ENCODE assay signal across 23 cellular contexts in the genomic region with DNA sequence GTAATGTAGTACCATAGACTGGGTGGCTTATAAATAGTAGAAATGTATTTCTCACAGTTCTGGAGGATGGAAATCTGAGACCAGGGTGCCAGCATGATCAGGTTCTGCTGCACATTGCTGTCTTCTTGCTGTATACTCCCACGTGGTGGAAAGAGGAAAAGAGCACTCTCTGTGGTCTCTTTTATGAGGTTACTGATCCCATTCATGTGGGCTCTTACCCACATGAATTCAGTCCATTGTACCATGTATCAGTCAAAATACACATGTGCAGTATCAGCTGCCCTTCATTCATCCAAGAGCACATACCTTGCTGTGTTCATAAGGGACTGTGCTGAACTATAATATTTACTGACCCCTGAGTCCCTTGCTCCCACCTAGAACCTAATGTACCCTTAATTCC. TPM values are rescaled to one million over a fixed set of nuclear protein-coding genes. Genes with fewer than 3 reads are reported as not detected.
"Had no signal": no experiment of that assay in that cellular context is flagged by ENCODE, and none has a peak within 500 bp of the region (broad histone marks: within the 10 kb centered on the region; RNA-seq: fewer than 3 reads in every experiment).

No MANE protein-coding gene starts in this region.

- H3K36me3 Mint-ChIP-seq: activated naive CD4-positive, alpha-beta T cell treated with anti-CD3 and anti-CD28 coated beads, Interleukin-2, amount 10 ng/mL, durations not matched to agents 7 days and 5 days; mesothelial cell of epicardium; type B pancreatic cell had no signal

- H3K27ac ChIP-seq: colonic mucosa, lower lobe of right lung, psoas muscle, right lobe of liver, suprapubic skin had no signal

- ATAC-seq: esophagus mucosa, left colon, lower lobe of right lung, psoas muscle, right lobe of liver had no signal

- DNase-seq: activated B cell treated with CpG ODN at 0.5 μM for 24 hours; activated CD4-positive, alpha-beta T cell treated with anti-CD3 and anti-CD28 coated beads, Interleukin-2, amount 10 ng/mL, durations not matched to agents 24 days and 14 days; activated CD8-positive, alpha-beta memory T cell treated with anti-CD3 and anti-CD28 coated beads for 24 hours; activated naive CD4-positive, alpha-beta T cell treated with anti-CD3 and anti-CD28 coated beads, Interleukin-2, amount 10 ng/mL, durations not matched to agents 7 days and 5 days; activated T-cell treated with anti-CD3 and anti-CD28 coated beads for 4 hours; colonic mucosa; left colon; lower lobe of right lung; psoas muscle; right lobe of liver; stimulated activated CD4-positive, alpha-beta T cell treated with anti-CD3 and anti-CD28 coated beads, Interleukin-2, amount 100 ng/mL, for 24 hours; stimulated activated naive CD4-positive, alpha-beta T cell treated with Interleukin-2 at 50 U/mL for 16 hours had no signal

- H3K36me3 ChIP-seq: colonic mucosa, lower lobe of right lung, right lobe of liver, suprapubic skin had no signal

- H3K27me3 Mint-ChIP-seq: activated B cell treated with CpG ODN at 0.5 μM for 24 hours had no signal

- FAIRE-seq: endometrium, islet of Langerhans had no signal

- H3K27me3 ChIP-seq: colonic mucosa had no signal

- H3K4me3 Mint-ChIP-seq: activated B cell treated with CpG ODN at 0.5 μM for 24 hours; activated CD4-positive, alpha-beta T cell treated with anti-CD3 and anti-CD28 coated beads, Interleukin-2, amount 10 ng/mL, durations not matched to agents 24 days and 14 days; activated naive CD4-positive, alpha-beta T cell treated with anti-CD3 and anti-CD28 coated beads, Interleukin-2, amount 10 ng/mL, durations not matched to agents 7 days and 5 days; mesothelial cell of epicardium; neural crest cell; type B pancreatic cell had no signal

- H3K4me1 ChIP-seq: colonic mucosa, lower lobe of right lung, psoas muscle, right lobe of liver, suprapubic skin had no signal

- H3K27ac Mint-ChIP-seq: activated B cell treated with CpG ODN at 0.5 μM for 24 hours; activated CD4-positive, alpha-beta T cell treated with anti-CD3 and anti-CD28 coated beads, Interleukin-2, amount 10 ng/mL, durations not matched to agents 24 days and 14 days; activated naive CD4-positive, alpha-beta T cell treated with anti-CD3 and anti-CD28 coated beads, Interleukin-2, amount 10 ng/mL, durations not matched to agents 7 days and 5 days; activated T-helper 2 cell treated with anti-CD3 and anti-CD28 coated beads, Interferon-gamma antibody, Interleukin-2, Interleukin-4, amounts not matched to agents 10 μg/mL and 5 μg/mL and 100 μg/mL, durations not matched to agents 14 hours and 24 hours and 36 hours; mesothelial cell of epicardium; type B pancreatic cell had no signal

- H3K4me3 ChIP-seq: colonic mucosa, lower lobe of right lung, psoas muscle, right lobe of liver, suprapubic skin had no signal

- H3K9me3 ChIP-seq: colonic mucosa, lower lobe of right lung, right lobe of liver, suprapubic skin had no signal

- H3K9me3 Mint-ChIP-seq: activated CD4-positive, alpha-beta T cell treated with anti-CD3 and anti-CD28 coated beads, Interleukin-2, amount 10 ng/mL, durations not matched to agents 24 days and 14 days; activated naive CD4-positive, alpha-beta T cell treated with anti-CD3 and anti-CD28 coated beads, Interleukin-2, amount 10 ng/mL, durations not matched to agents 7 days and 5 days; activated T-helper 2 cell treated with anti-CD3 and anti-CD28 coated beads, Interferon-gamma antibody, Interleukin-2, Interleukin-4, amounts not matched to agents 10 μg/mL and 5 μg/mL and 100 μg/mL, durations not matched to agents 14 hours and 24 hours and 36 hours had no signal

- H3K4me1 Mint-ChIP-seq: activated B cell treated with CpG ODN at 0.5 μM for 24 hours; activated CD4-positive, alpha-beta T cell treated with anti-CD3 and anti-CD28 coated beads, Interleukin-2, amount 10 ng/mL, durations not matched to agents 24 days and 14 days; activated naive CD4-positive, alpha-beta T cell treated with anti-CD3 and anti-CD28 coated beads, Interleukin-2, amount 10 ng/mL, durations not matched to agents 7 days and 5 days; mesothelial cell of epicardium; neural crest cell had no signal

RNA-seq across cellular contexts. Expression of a gene that starts 17.1 kb away (rescaled TPM):
- total RNA-seq: activated B cell treated with CpG ODN at 0.5 μM for 24 hours; activated CD4-positive, alpha-beta T cell treated with anti-CD3 and anti-CD28 coated beads, Interleukin-2, amount 10 ng/mL, durations not matched to agents 24 days and 14 days; activated T-helper 2 cell treated with anti-CD3 and anti-CD28 coated beads, Interferon-gamma antibody, Interleukin-2, Interleukin-4, amounts not matched to agents 10 μg/mL and 5 μg/mL and 100 μg/mL, durations not matched to agents 14 hours and 24 hours and 36 hours; cardiac septum; esophagus mucosa; lower lobe of right lung; mesothelial cell of epicardium; neural crest cell; osteoblast; right lobe of liver; suprapubic skin; T-helper 1 cell treated with Interleukin-12 subunit alpha and Interleukin-12 subunit beta and Interleukin-4 antibody, amounts not matched to agents 30 ng/mL and 1 ng/mL, for 36 hours had no signal

RNA-seq across cellular contexts. Expression of a gene that starts 47.1 kb away (rescaled TPM):
- total RNA-seq: activated B cell treated with CpG ODN at 0.5 μM for 24 hours; activated CD4-positive, alpha-beta T cell treated with anti-CD3 and anti-CD28 coated beads, Interleukin-2, amount 10 ng/mL, durations not matched to agents 24 days and 14 days; activated T-helper 2 cell treated with anti-CD3 and anti-CD28 coated beads, Interferon-gamma antibody, Interleukin-2, Interleukin-4, amounts not matched to agents 10 μg/mL and 5 μg/mL and 100 μg/mL, durations not matched to agents 14 hours and 24 hours and 36 hours; cardiac septum; esophagus mucosa; lower lobe of right lung; mesothelial cell of epicardium; neural crest cell; osteoblast; right lobe of liver; suprapubic skin; T-helper 1 cell treated with Interleukin-12 subunit alpha and Interleukin-12 subunit beta and Interleukin-4 antibody, amounts not matched to agents 30 ng/mL and 1 ng/mL, for 36 hours had no signal
